In the genomic region with DNA sequence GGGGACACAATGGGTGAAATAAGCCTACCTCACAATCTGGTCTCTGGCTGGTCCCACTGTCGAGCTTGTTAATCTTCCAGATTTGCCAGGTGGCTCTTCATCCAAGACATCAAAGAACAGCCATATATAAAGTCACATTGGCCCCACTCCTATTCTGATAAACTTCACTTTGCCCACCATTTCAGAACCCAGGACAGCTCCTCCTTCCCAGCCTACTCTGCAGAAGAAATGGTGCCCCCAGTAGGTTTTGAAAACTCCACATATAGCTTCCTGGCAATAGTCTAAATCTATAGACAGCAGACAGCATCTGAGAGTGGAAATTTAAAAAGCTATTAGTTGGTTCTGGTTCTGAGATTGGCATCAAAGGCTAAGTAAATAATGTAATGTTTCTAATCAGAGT, we compare ENCODE assay signal across 1 cellular context.
TF ChIP-seq lines count a peak whose summit lies in the region.

No MANE protein-coding gene starts in this region.

TF ChIP-seq in SK-N-SH, 30 proteins besides CTCF, POLR2A, EP300 and RAD21 (continued from another document):
- TF ChIP-seq REST (IDR thresholded peaks at IDR 0.05; ENCODE audit: low read depth, low read length) (0 out of 2 replicates have a peak, but pooled peaks have one; percentile 43), NRF1 (IDR thresholded peaks at IDR 0.05; ENCODE audit: low read depth, low read length) (no peak), MXI1 (IDR thresholded peaks at IDR 0.05; ENCODE audit: low read depth, low read length) (no peak)
TF ChIP-seq in SK-N-SH: peak in this region for 1.
